8 cellular contexts compared by ENCODE assay signal in the genomic region with DNA sequence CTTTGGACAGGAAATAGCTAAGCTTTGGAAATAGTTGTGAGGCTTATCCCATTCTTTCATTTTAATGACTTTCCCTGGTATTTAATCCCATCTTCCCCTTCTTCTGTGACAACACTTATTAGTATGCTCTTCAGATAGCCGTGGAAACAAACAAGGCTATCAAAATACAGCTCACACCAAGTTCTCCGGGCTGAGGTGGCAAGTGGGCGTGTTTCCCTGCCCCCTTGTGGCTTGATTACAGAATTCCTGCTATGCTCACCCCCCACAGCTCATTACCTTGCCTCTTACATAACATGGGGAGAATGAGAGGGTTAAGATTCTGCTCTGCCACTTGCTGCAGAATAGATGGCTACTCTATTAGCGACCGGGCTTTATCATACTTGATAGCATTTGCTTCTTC.
DNase-seq lines count a peak whose midpoint lies in the region; ATAC-seq and TF ChIP-seq lines count a peak whose summit lies in the region.

No MANE protein-coding gene starts in this region.

- no peak for ATAC-seq in HG03045 (IDR thresholded peaks at IDR 0.05; ENCODE audit: unreplicated experiment)
- ATAC-seq in GM21367 (IDR thresholded peaks at IDR 0.05; ENCODE audit: unreplicated experiment) = no peak

- CTCF ChIA-PET in HEK293 (lab: Yijun Ruan, JAX) = interaction anchor here (0.5 to 2.7 kb wide), 13 partner anchors 9 to 1536 kb away, joined by 3 to 15 read pairs (median 4); no protein-coding TSS in a partner anchor

- in situ Hi-C loops in Caki2 (cut with HindIII; ENCODE audit: low pct_unique_long_range_greater_than_20kb, low sequenced_read_pairs) = no loop called here

- H3K4me3 ChIP-seq in HEK293 (ENCODE audit: low read depth, low read length) (no peak overlapping the region), MG63 (no peak overlapping the region)

- H3K9me3 ChIP-seq in HEK293 (ENCODE audit: control insufficient read depth, insufficient read depth, low read depth, low read length) (no peaks in the 10 kb centered on the region), MG63 (no peaks in the 10 kb centered on the region)

- H3K27me3 ChIP-seq in MG63 = no peaks in the 10 kb centered on the region

- no peak overlapping the region for H3K27ac ChIP-seq in HEK293 (ENCODE audit: extremely low read depth, low read depth, low read length)

- peak; percentile 49; the same call in 1 of the 2 replicates for TF ChIP-seq CTCF in HEK293 (tag by site-specific recombination; IDR thresholded peaks at IDR 0.05)

- no peaks in the 10 kb centered on the region; the same call in 1 of the 2 replicates for H3K4me1 ChIP-seq in HEK293 (ENCODE audit: control insufficient read depth, insufficient read depth, low read length)

- DNase-seq in Caki2 (ENCODE audit: low read depth) (peak; percentile 4), RPMI8226 (peak; percentile 2), iPS DF 4.7 (ENCODE audit: extremely low read depth, low spot score) (peak; percentile 56), MG63 (no peak), cerebellar nuclear complex (lab: John Stamatoyannopoulos, UW) (no peak)

- POLR2A ChIA-PET in HEK293 (lab: Yijun Ruan, JAX) = interaction anchor here (1.8 kb wide), 1 partner anchor 437 kb away, joined by 11 read pairs; the partner anchor contains the start of gene TLE4

- H3K36me3 ChIP-seq in HEK293 (ENCODE audit: control insufficient read depth in 2 of 2, insufficient read depth in 1 of 2, low read length in 2 of 2) (no peaks in the 10 kb centered on the region), MG63 (no peaks in the 10 kb centered on the region)

TF ChIP-seq in HEK293, 187 proteins besides CTCF, POLR2A, EP300 and RAD21:
- 0 out of 2 replicates have a peak, but pooled peaks have one; percentile 14 for TF ChIP-seq PRDM10 (tag by site-specific recombination; IDR thresholded peaks at IDR 0.05)
- TF ChIP-seq HOXD13 (CRISPR knock-in tag; IDR thresholded peaks at IDR 0.05; ENCODE audit: borderline replicate concordance) = no peak
- TF ChIP-seq, protein P1, sequence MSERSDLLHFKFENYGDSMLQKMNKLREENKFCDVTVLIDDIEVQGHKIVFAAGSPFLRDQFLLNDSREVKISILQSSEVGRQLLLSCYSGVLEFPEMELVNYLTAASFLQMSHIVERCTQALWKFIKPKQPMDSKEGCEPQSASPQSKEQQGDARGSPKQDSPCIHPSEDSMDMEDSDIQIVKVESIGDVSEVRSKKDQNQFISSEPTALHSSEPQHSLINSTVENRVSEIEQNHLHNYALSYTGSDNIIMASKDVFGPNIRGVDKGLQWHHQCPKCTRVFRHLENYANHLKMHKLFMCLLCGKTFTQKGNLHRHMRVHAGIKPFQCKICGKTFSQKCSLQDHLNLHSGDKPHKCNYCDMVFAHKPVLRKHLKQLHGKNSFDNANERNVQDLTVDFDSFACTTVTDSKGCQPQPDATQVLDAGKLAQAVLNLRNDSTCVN (tag by site-specific recombination; optimal IDR thresholded peaks at IDR 0.05) = no peak
- TF ChIP-seq GLIS1 (tag by site-specific recombination; IDR thresholded peaks at IDR 0.05) = peak; percentile 88
- no peak for TF ChIP-seq ZNF202 (tag by site-specific recombination; IDR thresholded peaks at IDR 0.05; ENCODE audit: borderline replicate concordance)
- no peak for TF ChIP-seq ZNF416 (tag by site-specific recombination; IDR thresholded peaks at IDR 0.05)
- no peak for TF ChIP-seq ZNF423 (tag by site-specific recombination; IDR thresholded peaks at IDR 0.05)
- TF ChIP-seq ZFHX2 (tag by site-specific recombination; conservative IDR thresholded peaks at IDR 0.05) = peak; percentile 35
- TF ChIP-seq, protein P2, sequence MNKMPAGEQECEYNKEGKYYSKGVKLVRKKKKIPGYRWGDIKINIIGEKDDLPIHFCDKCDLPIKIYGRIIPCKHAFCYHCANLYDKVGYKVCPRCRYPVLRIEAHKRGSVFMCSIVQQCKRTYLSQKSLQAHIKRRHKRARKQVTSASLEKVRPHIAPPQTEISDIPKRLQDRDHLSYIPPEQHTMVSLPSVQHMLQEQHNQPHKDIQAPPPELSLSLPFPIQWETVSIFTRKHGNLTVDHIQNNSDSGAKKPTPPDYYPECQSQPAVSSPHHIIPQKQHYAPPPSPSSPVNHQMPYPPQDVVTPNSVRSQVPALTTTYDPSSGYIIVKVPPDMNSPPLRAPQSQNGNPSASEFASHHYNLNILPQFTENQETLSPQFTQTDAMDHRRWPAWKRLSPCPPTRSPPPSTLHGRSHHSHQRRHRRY (tag by site-specific recombination; IDR thresholded peaks at IDR 0.05) = no peak
- no peak for TF ChIP-seq ZNF571 (tag by site-specific recombination; IDR thresholded peaks at IDR 0.05)

Comparison
In these comparisons a context has a peak if more than half of its experiments do, and no peak if none do; other contexts are left out.
1. DNase-seq: peak in Caki2 (single experiment), RPMI8226 (single experiment) and iPS DF 4.7 (single experiment); none in MG63 (single experiment) and cerebellar nuclear complex (0 of 2).